ENCODE assay signal across 20 cellular contexts in genomic region chr7:27750336-27750735, GRCh38.
"Had no signal": no experiment of that assay in that cellular context is flagged by ENCODE, and none has a peak within 500 bp of the region (broad histone marks: within the 10 kb centered on the region; RNA-seq: fewer than 3 reads in every experiment).

No MANE protein-coding gene starts in this region.

- H3K9me3 Mint-ChIP-seq: endodermal cell; memory B cell; naive thymus-derived CD4-positive, alpha-beta T cell had no signal

- H3K4me3 ChIP-seq: adrenal gland, cardiac muscle cell, dorsolateral prefrontal cortex, mucosa of descending colon, pancreas, suprapubic skin had no signal

- H3K27ac ChIP-seq: adrenal gland, cardiac muscle cell, dorsolateral prefrontal cortex, pancreas, suprapubic skin, WERI-Rb-1 had no signal

- H3K27ac Mint-ChIP-seq: activated CD8-positive, alpha-beta memory T cell treated with anti-CD3 and anti-CD28 coated beads, Interleukin-2, amount 10 ng/mL, durations not matched to agents 7 days and 5 days; endodermal cell; memory B cell had no signal

- H3K27me3 Mint-ChIP-seq: activated CD8-positive, alpha-beta memory T cell treated with anti-CD3 and anti-CD28 coated beads, Interleukin-2, amount 10 ng/mL, durations not matched to agents 7 days and 5 days; memory B cell; naive thymus-derived CD4-positive, alpha-beta T cell had no signal

- H3K4me3 Mint-ChIP-seq: activated CD8-positive, alpha-beta memory T cell treated with anti-CD3 and anti-CD28 coated beads, Interleukin-2, amount 10 ng/mL, durations not matched to agents 7 days and 5 days; endodermal cell; memory B cell; naive thymus-derived CD4-positive, alpha-beta T cell had no signal

- DNase-seq: activated CD4-positive, alpha-beta T cell treated with anti-CD3 and anti-CD28 coated beads, Interleukin-2, amount 50 U/mL, for 48 hours; activated CD8-positive, alpha-beta memory T cell treated with anti-CD3 and anti-CD28 coated beads, Interleukin-2, amount 10 ng/mL, durations not matched to agents 7 days and 5 days; activated naive CD4-positive, alpha-beta T cell treated with anti-CD3 and anti-CD28 coated beads, Interleukin-2, amount 50 U/mL, for 16 hours; activated T-cell treated with anti-CD3 and anti-CD28 coated beads, Interleukin-2, amount 50 U/mL, for 1 hour; adrenal gland; dorsolateral prefrontal cortex; endodermal cell; erythroblast; kidney; left ventricle myocardium superior; mucosa of descending colon; naive thymus-derived CD4-positive, alpha-beta T cell; pancreas; stimulated activated naive CD8-positive, alpha-beta T cell treated with anti-CD3 and anti-CD28 coated beads, Interleukin-15, Interleukin-2, amounts not matched to agents 100 U/mL and 50 U/mL, for 24 hours; T-helper 9 cell; trophoblast cell; WERI-Rb-1 had no signal
